Comparison of ENCODE assay signal across 11 cellular contexts in genomic region chr14:102629700-102630365, GRCh38. TPM values are rescaled to one million over a fixed set of nuclear protein-coding genes. Genes with fewer than 3 reads are reported as not detected.
DNase-seq lines count a peak whose midpoint lies in the region; ATAC-seq and TF ChIP-seq lines count a peak whose summit lies in the region.
"Had no signal": no experiment of that assay in that cellular context is flagged by ENCODE, and none has a peak within 500 bp of the region (broad histone marks: within the 10 kb centered on the region; RNA-seq: fewer than 3 reads in every experiment).

No MANE protein-coding gene starts in this region.

- intact Hi-C loops in left cardiac atrium (cut with DNase I) (no loop called here), Right ventricle myocardium inferior (cut with DNase I) (no loop called here), upper lobe of right lung (cut with DNase I) (no loop called here), stomach (cut with DNase I; ENCODE audit: low total_unique reads) (no loop called here)

- TF ChIP-seq CTCF in upper lobe of right lung (IDR thresholded peaks at IDR 0.05): no peak
- no peak for TF ChIP-seq CTCF in stomach (IDR thresholded peaks at IDR 0.05)

- H3K9me3 ChIP-seq in iPS-20b (ENCODE audit: insufficient read depth, low read depth, low read length) (no peaks in the 10 kb centered on the region), upper lobe of right lung (no peaks in the 10 kb centered on the region), stomach (no peaks in the 10 kb centered on the region)
- H3K9me3 ChIP-seq: lower lobe of right lung had no signal

- peaks cover 17% of the 10 kb centered on the region for H3K4me1 ChIP-seq in iPS-20b (ENCODE audit: insufficient read depth, low read length)
- peaks cover 40% of the 10 kb centered on the region for H3K4me1 ChIP-seq in upper lobe of right lung
- H3K4me1 ChIP-seq in stomach: peaks cover 14 to 54% (median 28%) of the 10 kb centered on the region in 4 donors

- H3K27me3 ChIP-seq in iPS-20b (ENCODE audit: insufficient read depth, low read length): no peaks in the 10 kb centered on the region
- no peaks in the 10 kb centered on the region for H3K27me3 ChIP-seq in upper lobe of right lung
- H3K27me3 ChIP-seq in stomach: no peaks in the 10 kb centered on the region

- no peak for DNase-seq in left cardiac atrium
- no peak for DNase-seq in Right ventricle myocardium inferior (ENCODE audit: missing footprints)
- peak; percentile 87 for DNase-seq in NCI-H524 treated with DMSO at 0.1 percent for 48 hours (lab: John Stamatoyannopoulos, UW)
- no peak for DNase-seq in upper lobe of right lung
- no peak for DNase-seq in DMS53 (lab: John Stamatoyannopoulos, UW)
- DNase-seq in stomach: no peak
- DNase-seq: lower lobe of right lung, NCI-H1930 had no signal

- 62 to 75% (median 68%) methylated on average over 6 to 7 of the region's 7 CpGs for WGBS in stomach, 5 donors

- H3K4me3 ChIP-seq in iPS-20b (ENCODE audit: low read length): peak overlapping the region; percentile 15
- H3K4me3 ChIP-seq in upper lobe of right lung: no peak overlapping the region
- no peak overlapping the region for H3K4me3 ChIP-seq in stomach
- H3K4me3 ChIP-seq: lower lobe of right lung had no signal

- TF ChIP-seq POLR2A in stomach (IDR thresholded peaks at IDR 0.05): no peak

- ATAC-seq in left cardiac atrium (peak; percentile 20 to 44), Right ventricle myocardium inferior (no peak), upper lobe of right lung (peak; percentile 44), HG03521 (IDR thresholded peaks at IDR 0.05; ENCODE audit: unreplicated experiment) (no peak)

- H3K36me3 ChIP-seq in iPS-20b (ENCODE audit: insufficient read depth, low read depth, low read length) (no peaks in the 10 kb centered on the region), upper lobe of right lung (no peaks in the 10 kb centered on the region), stomach (no peaks in the 10 kb centered on the region)
- H3K36me3 ChIP-seq: lower lobe of right lung had no signal

- peak overlapping the region; percentile 7; the same call in 1 of the 2 replicates for H3K9ac ChIP-seq in iPS-20b (ENCODE audit: low read depth, low read length)

- no peak for TF ChIP-seq EP300 in stomach (IDR thresholded peaks at IDR 0.05)

- H3K27ac ChIP-seq in iPS-20b (ENCODE audit: low read length) (peak overlapping the region; percentile 61), upper lobe of right lung (peak overlapping the region; percentile 25), stomach (peak overlapping the region in 2 of 5 donors; percentile 28 to 41)
- H3K27ac ChIP-seq: lower lobe of right lung, RWPE1 had no signal

RNA-seq across cellular contexts. Expression of gene RCOR1, which starts 37.4 kb away (rescaled TPM):
- 10 to 100 TPM; 11.3 to 14.9 TPM for total RNA-seq in left cardiac atrium
- 11.9 TPM for total RNA-seq in Right ventricle myocardium inferior
- 43.6 TPM for total RNA-seq in upper lobe of right lung
- total RNA-seq in stomach: 10 to 100 TPM in 3 of 5 donors, 1 to 10 TPM in 2; 8.0 to 60.7 (median 17.0) TPM
- polyA plus RNA-seq in stomach: 1 to 10 TPM; 4.9 to 8.2 (median 7.7) TPM

Comparison
In these comparisons a context has a peak if more than half of its experiments do, and no peak if none do; other contexts are left out.
1. ATAC-seq: peak in left cardiac atrium (2 of 2) and upper lobe of right lung (single experiment); none in Right ventricle myocardium inferior (single experiment) and HG03521 (single experiment).